ENCODE assay signal across 30 cellular contexts in genomic region chr6:55866110-55866509, GRCh38. TPM values are rescaled to one million over a fixed set of nuclear protein-coding genes. Genes with fewer than 3 reads are reported as not detected.
DNase-seq lines count a peak whose midpoint lies in the region; ATAC-seq and TF ChIP-seq lines count a peak whose summit lies in the region.
"Had no signal": no experiment of that assay in that cellular context is flagged by ENCODE, and none has a peak within 500 bp of the region (broad histone marks: within the 10 kb centered on the region; RNA-seq: fewer than 3 reads in every experiment).

No MANE protein-coding gene starts in this region.

- H3K36me3 Mint-ChIP-seq in Calu3 (ENCODE audit: insufficient read depth, unreplicated experiment): peaks cover 6% of the 10 kb centered on the region
- H3K36me3 Mint-ChIP-seq: brain, WTC11 had no signal

- no peaks in the 10 kb centered on the region for H3K36me3 ChIP-seq in PC-9 (ENCODE audit: low read depth)
- no peaks in the 10 kb centered on the region for H3K36me3 ChIP-seq in hepatocyte (replicated peaks; ENCODE audit: insufficient read depth, low read depth)
- H3K36me3 ChIP-seq: heart left ventricle, neutrophil had no signal

- peaks cover 29% of the 10 kb centered on the region for H3K4me1 ChIP-seq in PC-9 (replicated peaks; ENCODE audit: insufficient read depth)
- H3K4me1 ChIP-seq in hepatocyte (ENCODE audit: insufficient read depth): peaks cover 22% of the 10 kb centered on the region
- H3K4me1 ChIP-seq: heart left ventricle, psoas muscle, testis had no signal

- intact Hi-C loops in Calu3 (cut with micrococcal nuclease; ENCODE audit: unreplicated experiment) (loop anchor here (10.0 kb wide), 1 partner anchor 131 kb away; no protein-coding TSS in a partner anchor), PC-9 (cut with micrococcal nuclease; ENCODE audit: unreplicated experiment) (loop anchor here (1.0 kb wide), 1 partner anchor 16 kb away; no protein-coding TSS in a partner anchor)

- H3K27me3 ChIP-seq in PC-9 (ENCODE audit: insufficient read depth, low read depth) (no peaks in the 10 kb centered on the region), hepatocyte (no peaks in the 10 kb centered on the region)
- H3K27me3 ChIP-seq: heart left ventricle, neutrophil, testis had no signal

- POLR2A ChIA-PET in PC-9 (lab: Charles Lee; ENCODE audit: unreplicated experiment): no interaction called here

- peaks cover 12% of the 10 kb centered on the region; the same call in 1 of the 2 replicates for H3F3A ChIP-seq in PC-9 (ENCODE audit: insufficient read depth, low read depth)

- BruUV-seq in Calu3 (replicated peaks; lab: Mats Ljungman, UMichigan) (no TSS peak), PC-9 (replicated peaks; lab: Mats Ljungman, UMichigan) (no TSS peak)

- no peaks in the 10 kb centered on the region for H3K27me3 Mint-ChIP-seq in Calu3 (ENCODE audit: unreplicated experiment)
- H3K27me3 Mint-ChIP-seq: brain had no signal

- ATAC-seq in GM19328 (IDR thresholded peaks at IDR 0.05; ENCODE audit: unreplicated experiment) (no peak), GM18519 (IDR thresholded peaks at IDR 0.05; ENCODE audit: low FRiP score, unreplicated experiment) (no peak), GM18520 (IDR thresholded peaks at IDR 0.05; ENCODE audit: unreplicated experiment) (no peak)
- ATAC-seq: activated T-cell treated with anti-CD3 and anti-CD28 coated beads, Interleukin-2, amount 50 U/mL, for 4 hours; heart left ventricle; HepG2; psoas muscle; stimulated activated naive CD8-positive, alpha-beta T cell treated with anti-CD3 and anti-CD28 coated beads, Interleukin-15, Interleukin-2, amounts not matched to agents 100 U/mL and 50 U/mL, for 24 hours; WTC11 had no signal

- H4K20me1 ChIP-seq in PC-9 (ENCODE audit: insufficient read depth) (no peaks in the 10 kb centered on the region), hepatocyte (ENCODE audit: insufficient read depth, poor library complexity, severe bottlenecking) (peaks cover 4% of the 10 kb centered on the region)

- H3K4me2 ChIP-seq in PC-9 (peak overlapping the region; percentile 18; the same call in 1 of the 2 replicates), hepatocyte (peak overlapping the region; percentile 67)

- H3K27ac ChIP-seq in PC-9 (no peak overlapping the region), hepatocyte (peak overlapping the region; percentile 45)
- H3K27ac ChIP-seq: epithelial cell of prostate, heart left ventricle, HL-60, neutrophil, psoas muscle, testis had no signal

- no peak for TF ChIP-seq CTCF in Calu3 (IDR thresholded peaks at IDR 0.05; ENCODE audit: unreplicated experiment)
- no peak for TF ChIP-seq CTCF in PC-9 (conservative IDR thresholded peaks at IDR 0.05)
- TF ChIP-seq CTCF in hepatocyte (IDR thresholded peaks at IDR 0.05; ENCODE audit: poor library complexity): no peak

- no peaks in the 10 kb centered on the region for H3K9me3 Mint-ChIP-seq in Calu3 (ENCODE audit: low read depth, unreplicated experiment)
- H3K9me3 Mint-ChIP-seq: activated T-cell treated with anti-CD3 and anti-CD28 coated beads, Interleukin-2, amount 50 U/mL, for 4 hours; brain; WTC11 had no signal

- no peak overlapping the region for H3K4me3 Mint-ChIP-seq in Calu3 (ENCODE audit: low read depth, unreplicated experiment)
- H3K4me3 Mint-ChIP-seq: activated T-cell treated with anti-CD3 and anti-CD28 coated beads, Interleukin-2, amount 50 U/mL, for 4 hours; brain; WTC11 had no signal

- H3K4me3 ChIP-seq in PC-9 (no peak overlapping the region), hepatocyte (no peak overlapping the region)
- H3K4me3 ChIP-seq: heart left ventricle, psoas muscle, testis had no signal

- DNase-seq in Calu3 (peak; percentile 43), PC-9 (peak; percentile 38 to 77), hepatocyte (ENCODE audit: low spot score) (peak; percentile 55), renal cortical epithelial cell (ENCODE audit: low read depth) (peak; percentile 82), erythroblast (lab: John Stamatoyannopoulos, UW) (no peak)
- DNase-seq: ACHN; activated CD4-positive, alpha-beta T cell treated with anti-CD3 and anti-CD28 coated beads, Interleukin-2, amount 50 U/mL, for 1 hour; activated T-cell treated with anti-CD3 and anti-CD28 coated beads, Interleukin-2, amount 50 U/mL, for 4 hours; GF-D8; heart left ventricle; NCI-H1092; NCI-H187 treated with DMSO at 0.1 percent for 48 hours; NCI-H2171 treated with DMSO at 0.1 percent for 48 hours; NCI-H524; psoas muscle; stimulated activated naive CD8-positive, alpha-beta T cell treated with anti-CD3 and anti-CD28 coated beads, Interleukin-15, Interleukin-2, amounts not matched to agents 100 U/mL and 50 U/mL, for 24 hours; testis had no signal

- no peaks in the 10 kb centered on the region for H3K79me2 ChIP-seq in PC-9 (ENCODE audit: low read depth)
- H3K79me2 ChIP-seq in hepatocyte: peaks cover 82% of the 10 kb centered on the region

- TF ChIP-seq POLR2A in erythroblast (IDR thresholded peaks at IDR 0.05; ENCODE audit: low read length): no peak

- CTCF ChIA-PET in Calu3 (lab: Charles Lee): no interaction called here
- CTCF ChIA-PET in PC-9 (lab: Charles Lee): interaction anchor here (0.7 kb wide), 1 partner anchor 432 kb away, joined by 4 read pairs; no protein-coding TSS in a partner anchor

- peaks cover 4% of the 10 kb centered on the region; the same call in 1 of the 2 replicates for H3K9me3 ChIP-seq in PC-9 (ENCODE audit: insufficient read depth, low read depth)
- no peaks in the 10 kb centered on the region for H3K9me3 ChIP-seq in hepatocyte (ENCODE audit: low read depth)
- H3K9me3 ChIP-seq: heart left ventricle, neutrophil, psoas muscle, testis had no signal

- WGBS in hepatocyte (ENCODE audit: low lambda C conversion rate, missing lambda C conversion rate): 67% methylated on average over 1 of the region's 1 CpG

- H3K9me2 ChIP-seq in PC-9 (ENCODE audit: insufficient read depth) (no peaks in the 10 kb centered on the region), hepatocyte (replicated peaks; ENCODE audit: insufficient read depth) (no peaks in the 10 kb centered on the region)

- H3K27ac Mint-ChIP-seq in Calu3 (ENCODE audit: unreplicated experiment): peak overlapping the region; percentile 36
- H3K27ac Mint-ChIP-seq: brain, WTC11 had no signal

- H2AFZ ChIP-seq in PC-9: no peak overlapping the region
- H2AFZ ChIP-seq in hepatocyte: no peak overlapping the region

- H3K4me1 Mint-ChIP-seq in Calu3 (ENCODE audit: low read depth, unreplicated experiment): peaks cover 42% of the 10 kb centered on the region

RNA-seq across cellular contexts. Expression of gene BMP5, which starts 9.3 kb away (rescaled TPM):
- total RNA-seq in Calu3 (2022) (not detected in 2 replicates), PC-9 (2021) (0.20 TPM in 1 of 2 replicates, not detected in the other), hepatocyte (26.5 and 38.3 TPM in 2 replicates), renal cortical epithelial cell (not detected in 2 replicates)
- polyA plus RNA-seq in hepatocyte: 9.5 and 11.1 TPM in 2 replicates
- total RNA-seq: activated T-cell treated with anti-CD3 and anti-CD28 coated beads, Interleukin-2, amount 50 U/mL, for 4 hours; fibroblast of villous mesenchyme; HepG2; LHCN-M2; mesenteric fat pad; WTC11 had no signal
- polyA plus RNA-seq: BJ, HepG2 had no signal

Comparison
In these comparisons a context has a peak if more than half of its experiments do, and no peak if none do; other contexts are left out.
1. DNase-seq: peak in Calu3 (single experiment), PC-9 (2 of 2), hepatocyte (single experiment) and renal cortical epithelial cell (single experiment); none in erythroblast (0 of 2).
2. RNA of gene BMP5, which starts 9.3 kb away (total RNA-seq): 26.5 to 38.3 TPM in hepatocyte; 0.20 TPM in PC-9, not detected in Calu3 and not detected in renal cortical epithelial cell; every median in the first group is over 10 times any median in the second.